ENCODE assay signal across 8 cellular contexts in the genomic region with DNA sequence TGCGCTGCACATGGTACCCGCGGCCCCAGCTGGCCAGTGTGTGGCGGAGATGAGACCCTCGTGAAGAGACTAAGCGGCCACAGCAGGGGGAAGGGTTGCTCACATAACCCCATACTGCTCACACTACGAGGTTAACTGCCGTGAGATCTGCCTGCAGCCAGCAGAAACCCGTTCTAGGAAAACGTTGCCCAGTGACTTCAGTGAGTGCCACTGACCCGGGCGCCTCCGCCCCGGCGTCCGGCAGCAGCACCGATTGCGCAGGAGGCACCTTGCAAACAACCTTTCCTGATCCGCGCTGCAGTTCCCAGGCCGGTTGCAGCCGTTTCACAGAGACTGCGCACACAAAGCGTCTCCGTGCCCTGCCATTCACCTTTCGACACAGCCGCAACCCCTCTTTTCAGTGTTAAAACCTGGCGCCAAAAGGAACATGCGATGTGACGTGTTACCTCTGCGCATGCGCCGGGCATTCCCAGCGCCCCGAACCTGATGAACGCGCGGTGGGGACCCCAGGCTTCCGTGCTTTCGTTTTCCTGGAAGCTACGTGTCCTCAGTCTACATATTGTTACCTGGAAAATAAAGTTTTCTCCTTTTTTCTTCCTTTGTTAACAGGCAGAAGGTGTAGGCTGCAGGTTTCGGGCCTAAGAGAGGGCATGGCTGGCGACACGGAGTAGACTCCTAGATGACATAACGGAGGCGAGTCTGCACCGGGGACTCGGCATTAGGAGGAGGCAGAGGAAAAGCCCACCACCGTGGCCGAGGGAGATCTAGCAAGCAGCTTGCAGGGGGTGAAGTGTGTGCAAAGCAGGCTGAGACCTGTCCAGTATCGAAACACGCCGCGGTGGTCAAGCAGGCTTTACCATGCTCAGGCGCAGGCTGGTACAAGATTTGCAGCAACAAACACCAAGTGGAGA. TPM values are rescaled to one million over a fixed set of nuclear protein-coding genes. Genes with fewer than 3 reads are reported as not detected.
DNase-seq lines count a peak whose midpoint lies in the region; ATAC-seq, FAIRE-seq and TF ChIP-seq lines count a peak whose summit lies in the region.

No MANE protein-coding gene starts in this region.

- no peaks in the 10 kb centered on the region for H3K27me3 ChIP-seq in bronchial epithelial cell (ENCODE audit: control insufficient read depth, insufficient read depth, low read length)

- H3K9me3 ChIP-seq in kidney (ENCODE audit: control insufficient read depth in 1 of 2, low read length in 2 of 2) = no peaks in the 10 kb centered on the region

- peak overlapping the region; percentile 44 to 51 for H3K9ac ChIP-seq in kidney (ENCODE audit: low read length in 2 of 2)

- intact Hi-C loops in kidney (cut with DNase I) = no loop called here

- TF ChIP-seq POLR2A in GM12891 (IDR thresholded peaks at IDR 0.05; ENCODE audit: low read depth, low read length) = peak; percentile 49; the same call in 1 of the 2 replicates

- H3K36me3 ChIP-seq in bronchial epithelial cell (ENCODE audit: control insufficient read depth, insufficient read depth, low read length) (no peaks in the 10 kb centered on the region), kidney (ENCODE audit: control insufficient read depth in 1 of 2, insufficient read depth in 2 of 2, low read length in 2 of 2) (no peaks in the 10 kb centered on the region)

- DNase-seq in GM12891 (ENCODE audit: insufficient read length, low spot score) (peak; percentile 69), NCI-H1930 (lab: John Stamatoyannopoulos, UW) (peak; percentile 78 to 81), bronchial epithelial cell (ENCODE audit: low read depth) (peak; percentile 72), kidney (peak; percentile 84), cortex of kidney (lab: John Stamatoyannopoulos, UW) (no peak)
- peak; percentile 47 to 51 for DNase-seq in stimulated activated CD4-positive, alpha-beta T cell treated with anti-CD3 and anti-CD28 coated beads, Interleukin-1b, Interleukin-23, amount 100 ng/mL, for 1 hour (ENCODE audit: low read depth in 2 of 2)

- peak overlapping the region; percentile 83 to 86 for H3K27ac ChIP-seq in kidney (ENCODE audit: low read depth in 2 of 2, low read length in 2 of 2)

- peak overlapping the region; percentile 61 for H3K4me3 ChIP-seq in WI38 (ENCODE audit: low read depth, low read length)
- peak overlapping the region; percentile 50 for H3K4me3 ChIP-seq in bronchial epithelial cell (ENCODE audit: low read depth, low read length)
- peak overlapping the region; percentile 65 to 77 for H3K4me3 ChIP-seq in kidney (ENCODE audit: low read length in 2 of 2)

- TF ChIP-seq CTCF in WI38 (IDR thresholded peaks at IDR 0.05; ENCODE audit: low read depth, low read length) (no peak), bronchial epithelial cell (IDR thresholded peaks at IDR 0.05; ENCODE audit: insufficient read depth, low read length, severe bottlenecking) (no peak), kidney (IDR thresholded peaks at IDR 0.05; ENCODE audit: borderline replicate concordance, extremely low read depth, insufficient read depth) (no peak)

- ATAC-seq in HG02840 (IDR thresholded peaks at IDR 0.05; ENCODE audit: low FRiP score, unreplicated experiment) = peak; percentile 63

- peaks cover 9 to 10% of the 10 kb centered on the region in 2 donors for H3K4me1 ChIP-seq in kidney (ENCODE audit: control insufficient read depth in 1 of 2, insufficient read depth in 1 of 2, low read depth in 1 of 2, low read length in 2 of 2)

- FAIRE-seq in GM12891 (lab: Jason Lieb, UNC) = peak; percentile 98
- FAIRE-seq in bronchial epithelial cell (lab: Jason Lieb, UNC) = no peak
- no peak for FAIRE-seq in kidney (lab: Jason Lieb, UNC)

TF ChIP-seq in GM12891, 5 proteins besides CTCF, POLR2A, EP300 and RAD21:
- TF ChIP-seq SPI1 (IDR thresholded peaks at IDR 0.05; ENCODE audit: low read depth, low read length) (no peak), POLR2AphosphoS5 (IDR thresholded peaks at IDR 0.05; ENCODE audit: low read depth, low read length) (no peak; the same call in 1 of the 2 replicates), PAX5 (IDR thresholded peaks at IDR 0.05; ENCODE audit: insufficient read depth, low read length, severe bottlenecking) (no peak), TAF1 (IDR thresholded peaks at IDR 0.05; ENCODE audit: low read depth, low read length) (peak; percentile 52; the same call in 1 of the 2 replicates), POU2F2 (IDR thresholded peaks at IDR 0.05; ENCODE audit: low read depth, low read length) (peak; percentile 74; the same call in 1 of the 2 replicates)
TF ChIP-seq in GM12891: peak in this region for 2.

RNA-seq across cellular contexts. Expression of a gene that starts 8.9 kb away (rescaled TPM):
- polyA plus RNA-seq in GM12891 (2012; ENCODE audit: low read depth, missing spikeins) = 29.8 TPM
- total RNA-seq in bronchial epithelial cell (50.4 and 50.5 TPM in 2 replicates), kidney (51.8 TPM)
- 30.0 TPM for polyA plus RNA-seq in kidney (ENCODE audit: insufficient read depth, low read depth, low replicate concordance)
